11 cellular contexts compared by ENCODE assay signal in the genomic region with DNA sequence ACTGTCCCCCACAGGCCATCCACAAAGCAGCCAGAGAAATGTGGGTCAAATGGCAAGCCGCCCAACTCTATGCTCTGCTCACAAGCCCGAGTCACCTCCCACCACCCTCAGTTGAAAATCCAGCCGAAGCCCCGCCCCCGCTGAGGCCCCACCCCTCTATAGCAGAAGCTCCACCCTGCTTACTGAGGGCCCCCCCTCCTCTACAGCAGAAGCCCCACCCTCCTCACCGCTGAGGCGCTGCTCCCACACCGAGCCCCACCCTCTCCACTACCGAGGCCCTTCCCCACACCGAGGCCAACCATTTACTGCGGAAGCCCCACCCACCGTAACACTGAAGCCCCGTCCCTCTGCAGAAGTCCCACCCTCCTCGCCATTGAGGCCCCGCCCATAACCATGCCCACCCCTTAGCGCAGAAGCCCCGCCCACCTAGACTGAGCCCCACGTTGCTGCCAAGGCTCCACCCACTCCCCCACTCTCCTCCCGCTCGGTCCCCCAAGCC. TPM values are rescaled to one million over a fixed set of nuclear protein-coding genes. Genes with fewer than 3 reads are reported as not detected.
DNase-seq lines count a peak whose midpoint lies in the region; ATAC-seq and TF ChIP-seq lines count a peak whose summit lies in the region.
"Had no signal": no experiment of that assay in that cellular context is flagged by ENCODE, and none has a peak within 500 bp of the region (broad histone marks: within the 10 kb centered on the region; RNA-seq: fewer than 3 reads in every experiment).

No MANE protein-coding gene starts in this region.

- no peaks in the 10 kb centered on the region for H3K27me3 Mint-ChIP-seq in activated CD8-positive, alpha-beta T cell treated with anti-CD3 and anti-CD28 coated beads for 36 hours

- H3K4me1 Mint-ChIP-seq in activated CD8-positive, alpha-beta T cell treated with anti-CD3 and anti-CD28 coated beads for 36 hours (ENCODE audit: low read depth) = no peaks in the 10 kb centered on the region

- peak; percentile 74 for ATAC-seq in activated CD8-positive, alpha-beta T cell treated with anti-CD3 and anti-CD28 coated beads for 36 hours
- ATAC-seq in GM18873 (IDR thresholded peaks at IDR 0.05; ENCODE audit: low FRiP score, unreplicated experiment) (no peak), GM18867 (IDR thresholded peaks at IDR 0.05; ENCODE audit: unreplicated experiment) (no peak)

- no TSS peak for BruUV-seq in mammary epithelial cell (replicated peaks; lab: Mats Ljungman, UMichigan)

- in situ Hi-C loops in mammary epithelial cell (cut with MboI; ENCODE audit: low sequenced_read_pairs in 2 of 2) = no loop called here

- no peak for TF ChIP-seq CTCF in activated CD8-positive, alpha-beta T cell treated with anti-CD3 and anti-CD28 coated beads for 36 hours (IDR thresholded peaks at IDR 0.05)
- TF ChIP-seq CTCF in mammary epithelial cell (conservative IDR thresholded peaks at IDR 0.05 in 1 of 2, IDR thresholded peaks at IDR 0.05 in 1 of 2; ENCODE audit: extremely low read depth in 1 of 2, insufficient read depth in 1 of 2, low read depth in 1 of 2, low read length in 2 of 2) = no peak

- no peaks in the 10 kb centered on the region for H3K4me1 ChIP-seq in mammary epithelial cell (ENCODE audit: insufficient read depth, low read length)

- CTCF ChIA-PET in activated CD8-positive, alpha-beta T cell treated with anti-CD3 and anti-CD28 coated beads for 36 hours (lab: Charles Lee) = no interaction called here
- CTCF ChIA-PET in mammary epithelial cell (lab: Charles Lee; ENCODE audit: low non-redundant PET) = no interaction called here

- no peak overlapping the region for H2AFZ ChIP-seq in mammary epithelial cell (ENCODE audit: low read depth, low read length)

- H3K36me3 ChIP-seq in mammary epithelial cell (ENCODE audit: insufficient read depth, low read length) = peaks cover 26% of the 10 kb centered on the region

- no peaks in the 10 kb centered on the region for H3K27me3 ChIP-seq in mammary epithelial cell (ENCODE audit: insufficient read depth, low read length)

- no peak overlapping the region for H3K4me3 Mint-ChIP-seq in activated CD8-positive, alpha-beta T cell treated with anti-CD3 and anti-CD28 coated beads for 36 hours

- H3K4me3 ChIP-seq in mammary epithelial cell (replicated peaks in 1 of 3; ENCODE audit: insufficient read depth in 1 of 3, low read depth in 2 of 3, low read length in 3 of 3) = no peak overlapping the region
- H3K4me3 ChIP-seq: skin epidermis had no signal

- H3K9ac ChIP-seq in mammary epithelial cell (ENCODE audit: insufficient read depth, low read length) = no peak overlapping the region

- WGBS in mammary epithelial cell (ENCODE audit: low coverage, missing lambda C conversion rate) = 100% methylated on average over 2 of the region's 20 CpGs

- POLR2A ChIA-PET in activated CD8-positive, alpha-beta T cell treated with anti-CD3 and anti-CD28 coated beads for 36 hours (lab: Charles Lee) = no interaction called here

- H3K36me3 Mint-ChIP-seq in activated CD8-positive, alpha-beta T cell treated with anti-CD3 and anti-CD28 coated beads for 36 hours (ENCODE audit: low read depth) = peaks cover 12% of the 10 kb centered on the region

- no peak overlapping the region for H3K27ac ChIP-seq in mammary epithelial cell (ENCODE audit: insufficient read depth, low read depth, low read length)

- no peak overlapping the region for H3K27ac Mint-ChIP-seq in activated CD8-positive, alpha-beta T cell treated with anti-CD3 and anti-CD28 coated beads for 36 hours

- no peaks in the 10 kb centered on the region for H3K79me2 ChIP-seq in mammary epithelial cell (ENCODE audit: insufficient read depth, low read length)

- H3K9me3 ChIP-seq in mammary epithelial cell (replicated peaks; ENCODE audit: insufficient read depth, low read length) = no peaks in the 10 kb centered on the region

- intact Hi-C loops in activated CD8-positive, alpha-beta T cell treated with anti-CD3 and anti-CD28 coated beads for 36 hours (cut with micrococcal nuclease) = no loop called here
- intact Hi-C loops in mammary epithelial cell (cut with micrococcal nuclease) = loop anchor here (2.0 kb wide), 1 partner anchor 16 kb away; no protein-coding TSS in a partner anchor

- H4K20me1 ChIP-seq in mammary epithelial cell (ENCODE audit: insufficient read depth, low read length) = no peaks in the 10 kb centered on the region

- peak; percentile 33 for DNase-seq in stimulated activated CD4-positive, alpha-beta T cell treated with anti-CD3 and anti-CD28 coated beads, Interleukin-1b, Interleukin-23, amount 100 ng/mL, for 48 hours
- DNase-seq in stimulated activated CD4-positive, alpha-beta T cell treated with anti-CD3 and anti-CD28 coated beads, Interleukin-12 subunit alpha, Interleukin-12 subunit beta, amount 100 ng/mL, for 4 hours = no peak
- peak; percentile 21 for DNase-seq in activated CD8-positive, alpha-beta T cell treated with anti-CD3 and anti-CD28 coated beads for 36 hours
- DNase-seq in iPS-NIHi11 (ENCODE audit: low spot score) (peak; percentile 93), mammary epithelial cell (no peak)
- DNase-seq in activated effector memory CD4-positive, alpha-beta T cell treated with anti-CD3 and anti-CD28 coated beads, Interleukin-2, amount 50 U/mL, for 16 hours = no peak
- DNase-seq: amniotic stem cell, KBM-7 had no signal

- H3K9me3 Mint-ChIP-seq in activated CD8-positive, alpha-beta T cell treated with anti-CD3 and anti-CD28 coated beads for 36 hours = no peaks in the 10 kb centered on the region

- H3K4me2 ChIP-seq in mammary epithelial cell (ENCODE audit: insufficient read depth, low read depth, low read length) = no peak overlapping the region

- dilution Hi-C loops in mammary epithelial cell (cut with HindIII; ENCODE audit: low sequenced_read_pairs) = no loop called here

RNA-seq across cellular contexts. Expression of a gene that starts 8.8 kb away (rescaled TPM):
- 10 to 100 TPM; 58.3 to 62.1 TPM for total RNA-seq in activated CD8-positive, alpha-beta T cell treated with anti-CD3 and anti-CD28 coated beads for 36 hours
- total RNA-seq in mammary epithelial cell = 100 to 1,000 TPM in 1 of 2 donors, 10 to 100 TPM in 1; 57.7 to 105 TPM
- polyA plus RNA-seq in mammary epithelial cell = 172 TPM
- 70.4 TPM for polyA minus RNA-seq in mammary epithelial cell

RNA-seq across cellular contexts. Expression of a gene that starts 39.6 kb away (rescaled TPM):
- total RNA-seq in activated CD8-positive, alpha-beta T cell treated with anti-CD3 and anti-CD28 coated beads for 36 hours = 10 to 100 TPM; 13.5 to 13.7 TPM
- total RNA-seq in mammary epithelial cell = 1 to 10 TPM; 2.3 to 7.3 TPM
- 4.6 TPM for polyA plus RNA-seq in mammary epithelial cell
- 1.1 TPM for polyA minus RNA-seq in mammary epithelial cell

RNA-seq across cellular contexts. Expression of a gene that starts 44.7 kb away (rescaled TPM):
- total RNA-seq in activated CD8-positive, alpha-beta T cell treated with anti-CD3 and anti-CD28 coated beads for 36 hours = 10 to 100 TPM; 60.4 to 64.0 TPM
- total RNA-seq in mammary epithelial cell = 100 to 1,000 TPM; 156 to 242 TPM
- polyA plus RNA-seq in mammary epithelial cell = 31.5 TPM
- 95.5 TPM for polyA minus RNA-seq in mammary epithelial cell

Comparison
In these comparisons a context has a peak if more than half of its experiments do, and no peak if none do; other contexts are left out.
1. DNase-seq: peak in stimulated activated CD4-positive, alpha-beta T cell treated with anti-CD3 and anti-CD28 coated beads, Interleukin-1b, Interleukin-23, amount 100 ng/mL, for 48 hours (single experiment), activated CD8-positive, alpha-beta T cell treated with anti-CD3 and anti-CD28 coated beads for 36 hours (single experiment) and iPS-NIHi11 (single experiment); none in stimulated activated CD4-positive, alpha-beta T cell treated with anti-CD3 and anti-CD28 coated beads, Interleukin-12 subunit alpha, Interleukin-12 subunit beta, amount 100 ng/mL, for 4 hours (single experiment), mammary epithelial cell (single experiment) and activated effector memory CD4-positive, alpha-beta T cell treated with anti-CD3 and anti-CD28 coated beads, Interleukin-2, amount 50 U/mL, for 16 hours (single experiment).